ENCODE assay signal across 8 cellular contexts in the genomic region with DNA sequence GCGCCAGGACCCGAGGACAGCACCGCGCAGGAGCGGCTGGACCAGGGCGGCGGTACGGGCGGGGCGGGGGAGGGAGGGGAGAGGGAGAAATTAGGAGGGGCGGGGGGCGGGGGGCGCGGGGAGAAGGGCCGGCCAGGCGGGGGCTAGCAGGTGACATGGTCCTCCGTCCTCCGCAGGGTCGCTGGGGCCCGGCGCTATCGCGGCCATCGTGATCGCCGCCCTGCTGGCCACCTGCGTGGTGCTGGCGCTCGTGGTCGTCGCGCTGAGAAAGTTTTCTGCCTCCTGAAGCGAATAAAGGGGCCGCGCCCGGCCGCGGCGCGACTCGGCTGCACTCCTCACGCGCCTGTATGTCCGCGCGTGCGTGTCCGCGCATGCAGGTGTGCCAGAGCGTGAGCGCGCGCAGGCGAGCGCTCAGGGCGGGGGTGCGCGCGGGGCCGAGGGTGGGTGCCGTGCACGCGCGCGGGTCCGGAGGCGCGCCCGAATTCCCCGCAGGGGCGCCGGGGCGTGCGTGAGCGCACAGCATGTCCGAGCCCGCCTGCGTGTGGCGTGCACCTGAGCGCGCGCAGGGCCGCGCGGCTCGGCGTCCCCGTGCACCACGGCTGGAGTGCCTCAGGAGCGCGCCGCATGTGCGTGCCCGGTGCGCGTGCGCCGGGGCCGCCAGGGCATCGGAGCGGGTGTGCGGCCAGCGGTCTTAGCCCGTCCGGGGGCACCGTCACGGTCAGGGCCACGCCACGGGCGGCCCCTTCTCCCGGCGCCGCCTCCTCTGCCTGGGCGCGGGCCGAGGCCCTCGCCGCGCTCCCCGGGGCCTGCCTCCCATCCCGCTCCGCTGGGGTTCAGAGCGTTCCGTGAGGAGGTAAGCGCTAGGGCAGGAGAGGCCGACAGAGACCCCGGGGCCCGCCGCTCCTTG. TPM values are rescaled to one million over a fixed set of nuclear protein-coding genes. Genes with fewer than 3 reads are reported as not detected.
DNase-seq lines count a peak whose midpoint lies in the region; ATAC-seq lines count a peak whose summit lies in the region.

No MANE protein-coding gene starts in this region.

- 1% methylated on average over 123 of the region's 129 CpGs for WGBS in right cardiac atrium

- H3K9me3 ChIP-seq in right cardiac atrium (ENCODE audit: control insufficient read depth, low read length): no peaks in the 10 kb centered on the region

- DNase-seq in NCI-H748 (lab: John Stamatoyannopoulos, UW; ENCODE audit: unreplicated experiment) (peak; percentile 80), NCI-H748 treated with DMSO at 0.1 percent for 48 hours (lab: John Stamatoyannopoulos, UW) (no peak), NCI-H1092 treated with DMSO at 0.1 percent for 48 hours (lab: John Stamatoyannopoulos, UW) (peak; percentile 22), right cardiac atrium (no peak), retina (peak; percentile 73), SIG-M5 (lab: John Stamatoyannopoulos, UW) (no peak)
- peak; percentile 47 for DNase-seq in activated naive CD8-positive, alpha-beta T cell treated with anti-CD3 and anti-CD28 coated beads for 36 hours

- H3K4me1 Mint-ChIP-seq in activated naive CD8-positive, alpha-beta T cell treated with anti-CD3 and anti-CD28 coated beads for 36 hours: peaks cover 5% of the 10 kb centered on the region

- H3K4me3 Mint-ChIP-seq in activated naive CD8-positive, alpha-beta T cell treated with anti-CD3 and anti-CD28 coated beads for 36 hours: peak overlapping the region; percentile 42

- H3K36me3 Mint-ChIP-seq in activated naive CD8-positive, alpha-beta T cell treated with anti-CD3 and anti-CD28 coated beads for 36 hours: no peaks in the 10 kb centered on the region

- no peak overlapping the region for H3K27ac Mint-ChIP-seq in activated naive CD8-positive, alpha-beta T cell treated with anti-CD3 and anti-CD28 coated beads for 36 hours

- no peaks in the 10 kb centered on the region for H3K9me3 Mint-ChIP-seq in activated naive CD8-positive, alpha-beta T cell treated with anti-CD3 and anti-CD28 coated beads for 36 hours

- peak overlapping the region; percentile 45 for H3K4me3 ChIP-seq in right cardiac atrium (ENCODE audit: low read length)

- no peaks in the 10 kb centered on the region for H3K4me1 ChIP-seq in right cardiac atrium (ENCODE audit: control insufficient read depth, insufficient read depth, low read length)

- ATAC-seq in right cardiac atrium (peak in 1 of 2 donors; percentile 17), GM21526 (IDR thresholded peaks at IDR 0.05; ENCODE audit: low FRiP score, unreplicated experiment) (no peak)

- H3K27me3 Mint-ChIP-seq in activated naive CD8-positive, alpha-beta T cell treated with anti-CD3 and anti-CD28 coated beads for 36 hours: peaks cover 16% of the 10 kb centered on the region

- no peak overlapping the region for H3K27ac ChIP-seq in right cardiac atrium (ENCODE audit: low read length)

- intact Hi-C loops in right cardiac atrium (cut with DNase I): loop anchor here in 1 of 4 donors (10.0 kb wide), 1 partner anchor 378 kb away; a partner anchor contains a TSS

- H3K27me3 ChIP-seq in right cardiac atrium (ENCODE audit: control insufficient read depth, insufficient read depth): no peaks in the 10 kb centered on the region

RNA-seq across cellular contexts. Expression of a gene that starts 6.3 kb away (rescaled TPM):
- total RNA-seq in activated naive CD8-positive, alpha-beta T cell treated with anti-CD3 and anti-CD28 coated beads for 36 hours: 1 to 10 TPM; 1.5 to 2.4 TPM
- 1 to 10 TPM in 3 of 4 donors, under 1 TPM in 1; 0.86 to 1.9 (median 1.3) TPM for total RNA-seq in right cardiac atrium
- polyA plus RNA-seq in right cardiac atrium: 0.59 TPM

Comparison
In these comparisons a context has a peak if more than half of its experiments do, and no peak if none do; other contexts are left out.
1. DNase-seq: peak in NCI-H748 (single experiment), NCI-H1092 treated with DMSO at 0.1 percent for 48 hours (single experiment), activated naive CD8-positive, alpha-beta T cell treated with anti-CD3 and anti-CD28 coated beads for 36 hours (single experiment) and retina (single experiment); none in NCI-H748 treated with DMSO at 0.1 percent for 48 hours (single experiment), right cardiac atrium (0 of 3) and SIG-M5 (single experiment).